Comparison of ENCODE assay signal across 5 cellular contexts in genomic region chr5:115801984-115802383, GRCh38. TPM values are rescaled to one million over a fixed set of nuclear protein-coding genes. Genes with fewer than 3 reads are reported as not detected.
"Had no signal": no experiment of that assay in that cellular context is flagged by ENCODE, and none has a peak within 500 bp of the region (broad histone marks: within the 10 kb centered on the region; RNA-seq: fewer than 3 reads in every experiment).

No MANE protein-coding gene starts in this region.

- H3K27me3 Mint-ChIP-seq: IgD-negative memory B cell had no signal

- H3K4me3 Mint-ChIP-seq: GM23338, H9, IgD-negative memory B cell had no signal

- H3K36me3 Mint-ChIP-seq: IgD-negative memory B cell had no signal

- H3K4me1 Mint-ChIP-seq: IgD-negative memory B cell had no signal

- H3K9me3 Mint-ChIP-seq: GM23338, H9 had no signal

- H3K4me3 ChIP-seq: GM23338 had no signal

- H3K4me2 ChIP-seq: GM23338 had no signal

- H3K27ac Mint-ChIP-seq: GM23338, H9, IgD-negative memory B cell had no signal

- H2AFZ ChIP-seq: GM23338 had no signal

- DNase-seq: H9, HCEC 1CT had no signal

- ATAC-seq: GM23338 had no signal

RNA-seq across cellular contexts. Expression of gene CDO1, which starts 14.5 kb away (rescaled TPM):
- total RNA-seq: HT-29 had no signal
- polyA plus RNA-seq: IgD-negative memory B cell had no signal
